In genomic region chr10:119252470-119253151, GRCh38 we compare ENCODE assay signal across 13 cellular contexts. TPM values are rescaled to one million over a fixed set of nuclear protein-coding genes. Genes with fewer than 3 reads are reported as not detected.
DNase-seq lines count a peak whose midpoint lies in the region; ATAC-seq, FAIRE-seq and TF ChIP-seq lines count a peak whose summit lies in the region.
"Had no signal": no experiment of that assay in that cellular context is flagged by ENCODE, and none has a peak within 500 bp of the region (broad histone marks: within the 10 kb centered on the region; RNA-seq: fewer than 3 reads in every experiment).

No MANE protein-coding gene starts in this region.

- H3K27me3 ChIP-seq in left ventricle myocardium inferior (ENCODE audit: low read depth) (no peaks in the 10 kb centered on the region), esophagus muscularis mucosa (no peaks in the 10 kb centered on the region), osteoblast (ENCODE audit: insufficient read depth, low read length) (no peaks in the 10 kb centered on the region), aorta (ENCODE audit: control insufficient read depth in 1 of 2, insufficient read depth in 2 of 2, low read length in 1 of 2) (no peaks in the 10 kb centered on the region)

- H3K27ac ChIP-seq in left ventricle myocardium inferior (replicated peaks) (peak overlapping the region; percentile 90), esophagus muscularis mucosa (replicated peaks in 1 of 4) (peak overlapping the region; percentile 81 to 89 (median 84)), osteoblast (ENCODE audit: low read depth, low read length) (peak overlapping the region; percentile 98), aorta (ENCODE audit: low read depth in 1 of 2, low read length in 2 of 2) (peak overlapping the region; percentile 50 to 94)

- no peaks in the 10 kb centered on the region for H3K79me2 ChIP-seq in osteoblast (ENCODE audit: insufficient read depth, low read length)

- H3K4me1 ChIP-seq in left ventricle myocardium inferior, result peaks cover 91% of the 10 kb centered on the region
- H3K4me1 ChIP-seq in esophagus muscularis mucosa, result peaks cover 65 to 84% (median 77%) of the 10 kb centered on the region in 4 donors
- peaks cover 41% of the 10 kb centered on the region for H3K4me1 ChIP-seq in osteoblast (ENCODE audit: insufficient read depth, low read length)
- H3K4me1 ChIP-seq in aorta (ENCODE audit: control insufficient read depth in 1 of 2, insufficient read depth in 2 of 2, low read length in 2 of 2), result peaks cover 3 to 5% of the 10 kb centered on the region in 2 donors

- TF ChIP-seq CTCF in left ventricle myocardium inferior (IDR thresholded peaks at IDR 0.05; ENCODE audit: borderline replicate concordance) (no peak), esophagus muscularis mucosa (IDR thresholded peaks at IDR 0.05) (no peak), osteoblast (IDR thresholded peaks at IDR 0.05; ENCODE audit: extremely low read depth, low read depth, low read length) (no peak)

- peak overlapping the region; percentile 6 for H3K4me3 ChIP-seq in left ventricle myocardium inferior
- no peak overlapping the region for H3K4me3 ChIP-seq in esophagus muscularis mucosa
- no peak overlapping the region for H3K4me3 ChIP-seq in osteoblast (ENCODE audit: insufficient read depth, low read length)
- no peak overlapping the region for H3K4me3 ChIP-seq in aorta (ENCODE audit: low read length in 2 of 2)

- TF ChIP-seq POLR2A in esophagus muscularis mucosa (IDR thresholded peaks at IDR 0.05; ENCODE audit: low read depth), result no peak

- no peak for TF ChIP-seq EP300 in esophagus muscularis mucosa (IDR thresholded peaks at IDR 0.05)

- no peaks in the 10 kb centered on the region for H3K9me3 ChIP-seq in left ventricle myocardium inferior (replicated peaks)
- no peaks in the 10 kb centered on the region for H3K9me3 ChIP-seq in esophagus muscularis mucosa
- H3K9me3 ChIP-seq in osteoblast (ENCODE audit: low read depth, low read length), result no peaks in the 10 kb centered on the region
- no peaks in the 10 kb centered on the region for H3K9me3 ChIP-seq in aorta (ENCODE audit: control insufficient read depth, low read length)

- H4K20me1 ChIP-seq in osteoblast (ENCODE audit: insufficient read depth, low read length), result no peaks in the 10 kb centered on the region

- peak overlapping the region; percentile 75 for H3K4me2 ChIP-seq in osteoblast (ENCODE audit: insufficient read depth, low read length)

- intact Hi-C loops in left ventricle myocardium inferior (cut with micrococcal nuclease) (no loop called here), Right ventricle myocardium superior (cut with DNase I) (no loop called here), esophagus muscularis mucosa (cut with DNase I) (loop anchor here (5.0 kb wide), 1 partner anchor 45 kb away; the partner anchor contains the start of gene GRK5), aorta (cut with DNase I) (loop anchor here (5.0 to 10.0 kb wide), 4 partner anchors 40 to 120 kb away; partner anchors contain the start of gene GRK5 (in 1 of the 2))

- FAIRE-seq in frontal cortex (lab: Jason Lieb, UNC), result no peak
- FAIRE-seq: HTR-8/SVneo had no signal

- ATAC-seq in Right ventricle myocardium superior (ENCODE audit: poor library complexity) (no peak), aorta (ENCODE audit: low FRiP score) (no peak), HG02884 (IDR thresholded peaks at IDR 0.05; ENCODE audit: unreplicated experiment) (no peak)

- H3K36me3 ChIP-seq in left ventricle myocardium inferior (no peaks in the 10 kb centered on the region), esophagus muscularis mucosa (peaks cover 0 to 6% (median 0%) of the 10 kb centered on the region in 4 donors), osteoblast (ENCODE audit: insufficient read depth, low read length) (no peaks in the 10 kb centered on the region), aorta (ENCODE audit: control insufficient read depth in 1 of 2, insufficient read depth in 2 of 2, low read length in 1 of 2) (no peaks in the 10 kb centered on the region)

- 93% methylated on average over 9 of the region's 10 CpGs for WGBS in esophagus muscularis mucosa
- 77 to 79% methylated on average over 10 of the region's 10 CpGs for WGBS in aorta, 2 donors

- DNase-seq in left ventricle myocardium inferior, result no peak
- DNase-seq in Right ventricle myocardium superior, result no peak
- DNase-seq in esophagus muscularis mucosa (ENCODE audit: extremely low spot score), result no peak
- no peak for DNase-seq in osteoblast (ENCODE audit: insufficient read length, low spot score, missing footprints)
- no peak for DNase-seq in aorta
- DNase-seq in frontal cortex (ENCODE audit: low spot score in 2 of 2), result no peak
- no peak for DNase-seq in NCI-H1930 (lab: John Stamatoyannopoulos, UW)
- DNase-seq: activated CD4-positive, alpha-beta T cell treated with anti-CD3 and anti-CD28 coated beads for 1 hour; NCI-H2081 treated with DMSO at 0.1 percent for 48 hours; SHP77 treated with DMSO at 0.1 percent for 48 hours; stimulated activated CD4-positive, alpha-beta T cell treated with anti-CD3 and anti-CD28 coated beads, Interleukin-2, amount 100 ng/mL, for 48 hours had no signal

- no peak overlapping the region for H2AFZ ChIP-seq in osteoblast (ENCODE audit: low read length)

RNA-seq across cellular contexts. Expression of gene GRK5, which starts 45.2 kb away (rescaled TPM):
- total RNA-seq in left ventricle myocardium inferior (52.8 TPM), Right ventricle myocardium superior (47.6 TPM), esophagus muscularis mucosa (10 to 100 TPM; 39.6 to 64.4 (median 50.7) TPM), osteoblast (1.5 and 1.8 TPM in 2 replicates), aorta (100 to 1,000 TPM in 1 of 2 donors, 10 to 100 TPM in 1; 73.8 to 112 TPM), frontal cortex (11.4 TPM)
- polyA plus RNA-seq in aorta, result 100 to 1,000 TPM in 1 of 2 donors, 10 to 100 TPM in 1; 98.7 to 104 TPM

Comparison
In these comparisons a context has a peak if more than half of its experiments do, and no peak if none do; other contexts are left out.
1. intact Hi-C loops: an anchor here in esophagus muscularis mucosa (5.0 kb wide) and aorta (5.0 to 10.0 kb wide); none called in left ventricle myocardium inferior and Right ventricle myocardium superior.